In the genomic region with DNA sequence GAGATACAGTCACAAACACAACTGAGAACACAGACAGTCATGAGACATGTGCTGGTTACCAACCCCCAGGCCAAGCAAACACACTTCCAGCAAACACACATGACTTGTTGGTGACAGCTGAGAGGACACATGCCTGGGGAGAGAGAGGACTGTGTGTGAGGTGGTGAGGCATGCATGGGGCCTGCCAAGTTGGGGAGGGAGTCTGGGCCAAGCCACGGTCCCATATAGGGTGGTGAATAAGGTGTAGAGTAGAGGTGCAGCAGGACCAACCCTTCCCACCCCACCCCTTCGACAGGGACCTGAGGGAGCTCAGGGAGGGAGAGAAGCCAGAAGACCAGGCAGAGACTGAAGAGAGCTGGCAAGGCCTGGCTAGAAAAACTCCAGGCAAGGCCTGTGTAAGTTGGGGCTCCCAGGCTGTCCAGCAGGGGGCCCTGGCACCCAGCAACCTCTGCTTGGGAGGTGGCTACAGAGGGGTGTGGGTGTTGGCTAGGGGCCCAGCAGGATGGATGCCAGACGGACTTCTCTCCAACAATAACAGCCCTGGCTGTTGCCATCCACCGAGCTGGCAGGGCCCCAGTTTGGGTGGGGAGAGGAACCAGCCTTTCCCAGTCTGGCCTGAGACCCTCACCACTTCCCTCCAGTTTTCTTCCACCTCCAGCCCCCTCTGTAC, we compare ENCODE assay signal across 8 cellular contexts. TPM values are rescaled to one million over a fixed set of nuclear protein-coding genes. Genes with fewer than 3 reads are reported as not detected.
DNase-seq lines count a peak whose midpoint lies in the region; ATAC-seq, FAIRE-seq and TF ChIP-seq lines count a peak whose summit lies in the region.

No MANE protein-coding gene starts in this region.

- H2AFZ ChIP-seq in ACC112 (ENCODE audit: low read length, unreplicated experiment) (no peak overlapping the region), endothelial cell of umbilical vein (ENCODE audit: low read depth, low read length) (no peak overlapping the region)

- FAIRE-seq in endothelial cell of umbilical vein (lab: Jason Lieb, UNC) = peak; percentile 96

- H3K27me3 ChIP-seq in ACC112 (ENCODE audit: insufficient read depth, low read length) (no peaks in the 10 kb centered on the region), NT2/D1 (ENCODE audit: insufficient read depth, insufficient read length) (peaks cover 7% of the 10 kb centered on the region), endothelial cell of umbilical vein (ENCODE audit: control insufficient read depth in 2 of 2, insufficient read depth in 2 of 2, low read length in 2 of 2) (no peaks in the 10 kb centered on the region), mucosa of stomach (ENCODE audit: control insufficient read depth, insufficient read depth, low read length) (no peaks in the 10 kb centered on the region)

- no peak for DNase-seq in NT2/D1 (ENCODE audit: low read depth, low spot score)
- DNase-seq in activated CD8-positive, alpha-beta memory T cell treated with anti-CD3 and anti-CD28 coated beads, Interleukin-2, amount 50 U/mL, for 24 hours (ENCODE audit: extremely low read depth) = peak; percentile 35
- DNase-seq in endothelial cell of umbilical vein (ENCODE audit: low read depth, low spot score) = peak; percentile 95
- peak; percentile 19 to 52 for DNase-seq in stimulated activated CD8-positive, alpha-beta memory T cell treated with anti-CD3 and anti-CD28 coated beads, Interleukin-7, amount 100 ng/mL, for 1 hour (ENCODE audit: low read depth in 2 of 2)

- TF ChIP-seq CTCF in endothelial cell of umbilical vein (IDR thresholded peaks at IDR 0.05; ENCODE audit: extremely low read depth in 1 of 2, insufficient read depth in 1 of 2, low read depth in 1 of 2, low read length in 2 of 2) = peak; percentile 89 to 98

- no peaks in the 10 kb centered on the region for H3K9me3 ChIP-seq in NT2/D1 (ENCODE audit: insufficient read depth, low read length)
- no peaks in the 10 kb centered on the region for H3K9me3 ChIP-seq in endothelial cell of umbilical vein (replicated peaks; ENCODE audit: control insufficient read depth, insufficient read depth, low read length)
- H3K9me3 ChIP-seq in mucosa of stomach (ENCODE audit: control insufficient read depth, low read length) = no peaks in the 10 kb centered on the region

- H3K36me3 ChIP-seq in ACC112 (ENCODE audit: insufficient read depth, low read length) (no peaks in the 10 kb centered on the region), NT2/D1 (ENCODE audit: insufficient read depth, insufficient read length, low read length) (peaks cover 4% of the 10 kb centered on the region), endothelial cell of umbilical vein (ENCODE audit: control insufficient read depth in 2 of 2, extremely low read depth in 1 of 2, insufficient read depth in 2 of 2, low read length in 2 of 2) (no peaks in the 10 kb centered on the region), mucosa of stomach (ENCODE audit: control insufficient read depth, insufficient read depth, low read length) (no peaks in the 10 kb centered on the region)

- peak overlapping the region; percentile 78 for H3K4me2 ChIP-seq in endothelial cell of umbilical vein (ENCODE audit: insufficient read depth, low read length)

- H3K79me2 ChIP-seq in ACC112 (ENCODE audit: control insufficient read depth, insufficient read depth, low read length, unreplicated experiment) = peaks cover 20% of the 10 kb centered on the region
- peaks cover 54% of the 10 kb centered on the region for H3K79me2 ChIP-seq in endothelial cell of umbilical vein (ENCODE audit: control insufficient read depth, insufficient read depth, low read length)

- TF ChIP-seq POLR2A in endothelial cell of umbilical vein (IDR thresholded peaks at IDR 0.05; ENCODE audit: low read depth, low read length) = no peak

- peak; percentile 38 for ATAC-seq in GM18520 (IDR thresholded peaks at IDR 0.05; ENCODE audit: unreplicated experiment)
- ATAC-seq in HG03571 (IDR thresholded peaks at IDR 0.05; ENCODE audit: unreplicated experiment) = peak; percentile 44

- POLR2A ChIA-PET in endothelial cell of umbilical vein (lab: Charles Lee) = interaction anchor here (0.6 to 5.3 kb wide), 5 partner anchors 9 to 48 kb away, joined by 3 to 34 read pairs (median 6); a partner anchor contains a TSS

- CTCF ChIA-PET in endothelial cell of umbilical vein (lab: Charles Lee) = interaction anchor here (0.5 to 9.2 kb wide), 18 partner anchors 8 to 140 kb away, joined by 3 to 91 read pairs (median 5); a partner anchor contains a TSS

- peak overlapping the region; percentile 60 for H3K4me3 ChIP-seq in ACC112 (ENCODE audit: low read depth, low read length)
- H3K4me3 ChIP-seq in NT2/D1 (ENCODE audit: insufficient read length, low read depth) = no peak overlapping the region
- peak overlapping the region in 1 of 3 experiments; percentile 30 for H3K4me3 ChIP-seq in endothelial cell of umbilical vein (replicated peaks in 1 of 3; ENCODE audit: insufficient read depth in 1 of 3, low read depth in 1 of 3, low read length in 3 of 3)
- no peak overlapping the region for H3K4me3 ChIP-seq in mucosa of stomach (ENCODE audit: low read length)

- dilution Hi-C loops in endothelial cell of umbilical vein (cut with MboI; ENCODE audit: extremely low pct_ligation_motif_present, low sequenced_read_pairs) = no loop called here

- H3K4me1 ChIP-seq in ACC112 (ENCODE audit: control insufficient read depth, insufficient read depth, low read length, unreplicated experiment) (peaks cover 44% of the 10 kb centered on the region), NT2/D1 (ENCODE audit: insufficient read depth, insufficient read length) (peaks cover 22% of the 10 kb centered on the region), endothelial cell of umbilical vein (ENCODE audit: control insufficient read depth, extremely low read depth, insufficient read depth, low read length) (peaks cover 61% of the 10 kb centered on the region), mucosa of stomach (ENCODE audit: control insufficient read depth, insufficient read depth, low read length) (peaks cover 87% of the 10 kb centered on the region)

- BruUV-seq in endothelial cell of umbilical vein (replicated peaks; lab: Mats Ljungman, UMichigan) = no TSS peak

- H4K20me1 ChIP-seq in endothelial cell of umbilical vein (replicated peaks; ENCODE audit: control insufficient read depth, extremely low read depth, insufficient read depth, low read length) = no peaks in the 10 kb centered on the region

- intact Hi-C loops in endothelial cell of umbilical vein (cut with micrococcal nuclease) = loop anchor here (1.0 to 2.0 kb wide), 5 partner anchors 13 to 49 kb away; a partner anchor contains a TSS

- H3K9ac ChIP-seq in NT2/D1 (ENCODE audit: insufficient read length, low read depth) (peak overlapping the region; percentile 50), endothelial cell of umbilical vein (replicated peaks; ENCODE audit: extremely low read depth, insufficient read depth, low read length) (peak overlapping the region; percentile 72), mucosa of stomach (ENCODE audit: low read length) (peak overlapping the region; percentile 66)

- H3K27ac ChIP-seq in ACC112 (ENCODE audit: low read depth, low read length) = peak overlapping the region; percentile 60
- H3K27ac ChIP-seq in endothelial cell of umbilical vein (ENCODE audit: insufficient read depth, low read depth, low read length) = peak overlapping the region; percentile 97

- no peaks in the 10 kb centered on the region for H3K9me1 ChIP-seq in endothelial cell of umbilical vein (replicated peaks; ENCODE audit: control insufficient read depth, extremely low read depth, insufficient read depth, low read length)

RNA-seq across cellular contexts. Expression of a gene that starts 2.0 kb away (rescaled TPM):
- 202 and 219 TPM in 2 replicates for total RNA-seq in endothelial cell of umbilical vein
- polyA plus RNA-seq in endothelial cell of umbilical vein = 539 and 592 TPM in 2 replicates
- 283 and 310 TPM in 2 replicates for polyA plus RNA-seq in endothelial cell of umbilical vein (2011; cell fraction: cytosol; rRNA removed)
- 598 and 634 TPM in 2 replicates for polyA plus RNA-seq in endothelial cell of umbilical vein (2011; cell fraction: nucleus; rRNA removed)
- 223 and 254 TPM in 2 replicates for polyA plus RNA-seq in endothelial cell of umbilical vein (2012)
- 472 and 495 TPM in 2 replicates for polyA minus RNA-seq in endothelial cell of umbilical vein
- polyA minus RNA-seq in endothelial cell of umbilical vein (2011; cell fraction: cytosol; rRNA and poly(A)+ RNA removed) = 35.7 TPM
- 135 and 171 TPM in 2 replicates for polyA minus RNA-seq in endothelial cell of umbilical vein (2011; cell fraction: nucleus; rRNA and poly(A)+ RNA removed)

RNA-seq across cellular contexts. Expression of a gene that starts 4.7 kb away (rescaled TPM):
- not detected in 2 replicates for total RNA-seq in endothelial cell of umbilical vein
- 0.18 and 0.24 TPM in 2 replicates for polyA plus RNA-seq in endothelial cell of umbilical vein
- 0.14 and 0.21 TPM in 2 replicates for polyA plus RNA-seq in endothelial cell of umbilical vein (2011; cell fraction: cytosol; rRNA removed)
- polyA plus RNA-seq in endothelial cell of umbilical vein (2011; cell fraction: nucleus; rRNA removed) = 0.22 TPM in 1 of 2 replicates, not detected in the other
- polyA plus RNA-seq in endothelial cell of umbilical vein (2012) = not detected in 2 replicates
- polyA minus RNA-seq in endothelial cell of umbilical vein = not detected in 2 replicates
- not detected for polyA minus RNA-seq in endothelial cell of umbilical vein (2011; cell fraction: cytosol; rRNA and poly(A)+ RNA removed)
- polyA minus RNA-seq in endothelial cell of umbilical vein (2011; cell fraction: nucleus; rRNA and poly(A)+ RNA removed) = not detected in 2 replicates

RNA-seq across cellular contexts. Expression of a gene that starts 25.5 kb away (rescaled TPM):
- 1,088 and 1,201 TPM in 2 replicates for total RNA-seq in endothelial cell of umbilical vein
- polyA plus RNA-seq in endothelial cell of umbilical vein = 557 and 824 TPM in 2 replicates
- 942 and 1,041 TPM in 2 replicates for polyA plus RNA-seq in endothelial cell of umbilical vein (2011; cell fraction: cytosol; rRNA removed)
- polyA plus RNA-seq in endothelial cell of umbilical vein (2011; cell fraction: nucleus; rRNA removed) = 609 and 717 TPM in 2 replicates
- 1,037 and 1,473 TPM in 2 replicates for polyA plus RNA-seq in endothelial cell of umbilical vein (2012)
- 861 and 862 TPM in 2 replicates for polyA minus RNA-seq in endothelial cell of umbilical vein
- 534 TPM for polyA minus RNA-seq in endothelial cell of umbilical vein (2011; cell fraction: cytosol; rRNA and poly(A)+ RNA removed)
- polyA minus RNA-seq in endothelial cell of umbilical vein (2011; cell fraction: nucleus; rRNA and poly(A)+ RNA removed) = 163 and 218 TPM in 2 replicates

RNA-seq across cellular contexts. Expression of a gene that starts 35.9 kb away (rescaled TPM):
- total RNA-seq in endothelial cell of umbilical vein = 53.4 and 53.9 TPM in 2 replicates
- 112 and 148 TPM in 2 replicates for polyA plus RNA-seq in endothelial cell of umbilical vein
- polyA plus RNA-seq in endothelial cell of umbilical vein (2011; cell fraction: cytosol; rRNA removed) = 76.0 and 79.0 TPM in 2 replicates
- 74.2 and 86.3 TPM in 2 replicates for polyA plus RNA-seq in endothelial cell of umbilical vein (2011; cell fraction: nucleus; rRNA removed)
- polyA plus RNA-seq in endothelial cell of umbilical vein (2012) = 52.5 and 55.0 TPM in 2 replicates
- 78.2 and 84.1 TPM in 2 replicates for polyA minus RNA-seq in endothelial cell of umbilical vein
- 35.8 TPM for polyA minus RNA-seq in endothelial cell of umbilical vein (2011; cell fraction: cytosol; rRNA and poly(A)+ RNA removed)
- polyA minus RNA-seq in endothelial cell of umbilical vein (2011; cell fraction: nucleus; rRNA and poly(A)+ RNA removed) = 14.9 and 16.5 TPM in 2 replicates

RNA-seq across cellular contexts. Expression of a gene that starts 43.9 kb away (rescaled TPM):
- 15.6 and 19.0 TPM in 2 replicates for total RNA-seq in endothelial cell of umbilical vein
- 22.6 and 25.8 TPM in 2 replicates for polyA plus RNA-seq in endothelial cell of umbilical vein
- 14.6 and 17.7 TPM in 2 replicates for polyA plus RNA-seq in endothelial cell of umbilical vein (2011; cell fraction: cytosol; rRNA removed)
- polyA plus RNA-seq in endothelial cell of umbilical vein (2011; cell fraction: nucleus; rRNA removed) = 13.9 and 14.2 TPM in 2 replicates
- 10.0 and 15.1 TPM in 2 replicates for polyA plus RNA-seq in endothelial cell of umbilical vein (2012)
- polyA minus RNA-seq in endothelial cell of umbilical vein = 7.1 and 11.1 TPM in 2 replicates
- 4.9 TPM for polyA minus RNA-seq in endothelial cell of umbilical vein (2011; cell fraction: cytosol; rRNA and poly(A)+ RNA removed)
- 4.3 and 11.1 TPM in 2 replicates for polyA minus RNA-seq in endothelial cell of umbilical vein (2011; cell fraction: nucleus; rRNA and poly(A)+ RNA removed)
